In genomic region chr5:172477466-172477865, GRCh38 we compare ENCODE assay signal across 16 cellular contexts. TPM values are rescaled to one million over a fixed set of nuclear protein-coding genes. Genes with fewer than 3 reads are reported as not detected.
DNase-seq lines count a peak whose midpoint lies in the region; ATAC-seq and TF ChIP-seq lines count a peak whose summit lies in the region.
"Had no signal": no experiment of that assay in that cellular context is flagged by ENCODE, and none has a peak within 500 bp of the region (broad histone marks: within the 10 kb centered on the region; RNA-seq: fewer than 3 reads in every experiment).

No MANE protein-coding gene starts in this region.

- DNase-seq in AG10803 (ENCODE audit: low read depth) (peak; percentile 25), NCI-H226 (peak; percentile 33), left ventricle myocardium superior (no peak), sciatic nerve (ENCODE audit: low spot score) (no peak), DMS153 (lab: John Stamatoyannopoulos, UW) (no peak), Kasumi-1 (lab: John Stamatoyannopoulos, UW) (no peak)
- DNase-seq: ACHN; CD4-positive, CD25-positive, alpha-beta regulatory T cell; DMS53; NCI-H187 treated with DMSO at 0.1 percent for 48 hours; NCI-H446; NCI-H69; SJCRH30 had no signal

- intact Hi-C loops in left ventricle myocardium superior (cut with micrococcal nuclease) (loop anchor here (5.0 kb wide), 1 partner anchor 220 kb away; no protein-coding TSS in a partner anchor), sciatic nerve (cut with DNase I) (no loop called here)

- no peak overlapping the region for H3K4me3 ChIP-seq in AG10803 (ENCODE audit: low read length)
- H3K4me3 ChIP-seq: SJCRH30 had no signal

- no peak for TF ChIP-seq CTCF in AG10803 (conservative IDR thresholded peaks at IDR 0.05; ENCODE audit: low read length)

- ATAC-seq in left ventricle myocardium superior (peak; percentile 23), sciatic nerve (peak; percentile 11), GM21367 (IDR thresholded peaks at IDR 0.05; ENCODE audit: unreplicated experiment) (no peak)
- ATAC-seq: HCT116 had no signal

RNA-seq across cellular contexts. Expression of gene SH3PXD2B, which starts 23.1 kb away (rescaled TPM):
- total RNA-seq in left ventricle myocardium superior, result 5.0 TPM
- total RNA-seq in sciatic nerve, result 39.5 TPM
- total RNA-seq: B cell had no signal

Comparison
In these comparisons a context has a peak if more than half of its experiments do, and no peak if none do; other contexts are left out.
1. DNase-seq: peak in AG10803 (single experiment) and NCI-H226 (single experiment); none in left ventricle myocardium superior (single experiment), sciatic nerve (single experiment), DMS153 (single experiment) and Kasumi-1 (0 of 2).